In the genomic region with DNA sequence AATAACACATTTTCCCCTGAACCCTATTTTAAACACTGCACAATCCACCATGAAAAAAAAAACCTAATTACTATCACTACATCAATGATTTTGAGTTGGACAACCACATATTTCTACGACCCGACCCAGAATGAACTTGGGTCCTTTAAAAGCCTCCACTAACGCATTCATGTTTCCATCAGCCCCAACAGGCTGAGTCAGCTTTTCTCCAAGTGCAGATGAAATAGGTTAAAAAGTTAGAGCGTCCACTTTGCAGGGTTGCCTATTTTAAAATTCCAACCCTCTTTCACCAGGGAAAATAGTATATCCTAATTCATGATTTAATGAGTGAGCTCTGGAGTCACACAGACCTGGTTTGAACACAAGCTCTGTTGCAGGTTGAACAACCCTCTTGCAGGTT, we compare ENCODE assay signal across 33 cellular contexts.
DNase-seq lines count a peak whose midpoint lies in the region; ATAC-seq, FAIRE-seq and TF ChIP-seq lines count a peak whose summit lies in the region.
"Had no signal": no experiment of that assay in that cellular context is flagged by ENCODE, and none has a peak within 500 bp of the region (broad histone marks: within the 10 kb centered on the region; RNA-seq: fewer than 3 reads in every experiment).

No MANE protein-coding gene starts in this region.

- H3K18ac ChIP-seq in IMR-90 (ENCODE audit: low read depth, low read length) (no peak overlapping the region), H1 (ENCODE audit: extremely low read depth, low read length) (no peak overlapping the region)

- intact Hi-C loops in HepG2 (cut with micrococcal nuclease; ENCODE audit: unreplicated experiment) (no loop called here), right lobe of liver (cut with DNase I) (no loop called here), IMR-90 (cut with micrococcal nuclease) (no loop called here), Right ventricle myocardium superior (cut with DNase I) (no loop called here)

- in situ Hi-C loops in HepG2 (cut with HindIII; ENCODE audit: extremely low pct_ligation_motif_present, low pct_unique_long_range_greater_than_20kb), result no loop called here
- in situ Hi-C loops in IMR-90 (cut with MboI; ENCODE audit: low sequenced_read_pairs), result no loop called here

- TF ChIP-seq CTCF in HepG2 (CRISPR knock-in tag; IDR thresholded peaks at IDR 0.05), result no peak
- no peak for TF ChIP-seq CTCF in right lobe of liver (IDR thresholded peaks at IDR 0.05)
- TF ChIP-seq CTCF in IMR-90 (conservative IDR thresholded peaks at IDR 0.05; ENCODE audit: low read depth, low read length), result no peak
- no peak for TF ChIP-seq CTCF in H1 (IDR thresholded peaks at IDR 0.05; ENCODE audit: control extremely low read depth in 1 of 3, insufficient read depth in 1 of 3, low read depth in 1 of 3, low read length in 3 of 3)

- WGBS in HepG2 (ENCODE audit: low lambda C conversion rate), result 3% methylated on average over 4 of the region's 4 CpGs
- WGBS in right lobe of liver (ENCODE audit: insufficient coverage, low coverage, low lambda C conversion rate, missing lambda C conversion rate), result 71% methylated on average over 4 of the region's 4 CpGs
- WGBS in IMR-90 (ENCODE audit: extremely low coverage in 2 of 2, insufficient read length in 1 of 2), 2 experiments, result no CpG with 5 or more reads among the region's 4 CpGs
- 97% methylated on average over 4 of the region's 4 CpGs; no CpG with 5 or more reads in 1 of the 2 experiments for WGBS in H1 (ENCODE audit: extremely low coverage in 1 of 2, insufficient coverage in 1 of 2, insufficient read length in 1 of 2, insufficient replicate concordance in 2 of 2, low coverage in 1 of 2, low lambda C conversion rate in 2 of 2, missing lambda C conversion rate in 1 of 2), 2 experiments

- H3K14ac ChIP-seq in IMR-90 (replicated peaks; ENCODE audit: low read depth, low read length) (no peak overlapping the region), H1 (ENCODE audit: insufficient read length) (no peak overlapping the region)

- no peak overlapping the region for H2AK9ac ChIP-seq in IMR-90 (replicated peaks; ENCODE audit: low read depth, low read length, poor library complexity)

- no peaks in the 10 kb centered on the region for H3K23me2 ChIP-seq in H1 (ENCODE audit: low read depth, low read length)

- H2BK15ac ChIP-seq in IMR-90 (ENCODE audit: low read depth, low read length), result no peak overlapping the region
- no peak overlapping the region for H2BK15ac ChIP-seq in H1 (ENCODE audit: low read length)

- H2BK120ac ChIP-seq in IMR-90 (ENCODE audit: low read depth, low read length) (no peak overlapping the region), H1 (replicated peaks; ENCODE audit: low read depth, low read length) (no peak overlapping the region)

- CTCF ChIA-PET in HepG2 (lab: Yijun Ruan, JAX; ENCODE audit: low intra/inter-chr PET ratio, low total read pairs), result no interaction called here
- CTCF ChIA-PET in IMR-90 (lab: Yijun Ruan, JAX), result no interaction called here
- CTCF ChIA-PET in H1 (lab: Charles Lee; ENCODE audit: partially characterized antibody), result interaction anchor here (1.0 kb wide), 1 partner anchor 870 kb away, joined by 3 read pairs; no protein-coding TSS in a partner anchor

- POLR2A ChIA-PET in HepG2 (lab: Yijun Ruan, JAX) (no interaction called here), IMR-90 (lab: Charles Lee; ENCODE audit: unreplicated experiment) (no interaction called here), H1 (lab: Charles Lee; ENCODE audit: partially characterized antibody) (no interaction called here)

- FAIRE-seq in HepG2 (lab: Jason Lieb, UNC) (no peak), H1 (lab: Jason Lieb, UNC) (no peak)
- FAIRE-seq: A204.1, A549, D721Med had no signal

- no peak overlapping the region for H2BK12ac ChIP-seq in H1 (ENCODE audit: low read depth, low read length)

- H2AK5ac ChIP-seq in IMR-90 (ENCODE audit: low read depth, low read length) (no peak overlapping the region), H1 (ENCODE audit: low read depth, low read length) (no peak overlapping the region)

- H3K27ac ChIP-seq in HepG2 (ENCODE audit: extremely low read length, insufficient read depth, low read length) (no peak overlapping the region), right lobe of liver (no peak overlapping the region), IMR-90 (ENCODE audit: insufficient read depth, low read length) (no peak overlapping the region), H1 (ENCODE audit: low read depth, low read length) (no peak overlapping the region)
- H3K27ac ChIP-seq: 22Rv1; A549; BLaER1; BLaER1 treated with 17β-estradiol and CSF1 and Interleukin-3, amounts not matched to agents 10 nM and 100 nM; C4-2B had no signal

- no peak for TF ChIP-seq POLR2A in HepG2 (IDR thresholded peaks at IDR 0.05; ENCODE audit: insufficient read depth in 1 of 2, low read depth in 2 of 2, low read length in 2 of 2)
- TF ChIP-seq POLR2A in right lobe of liver (IDR thresholded peaks at IDR 0.05), result no peak
- no peak for TF ChIP-seq POLR2A in IMR-90 (IDR thresholded peaks at IDR 0.05; ENCODE audit: low read depth, low read length)
- no peak for TF ChIP-seq POLR2A in H1 (IDR thresholded peaks at IDR 0.05; ENCODE audit: control extremely low read depth in 1 of 2, low read depth in 2 of 2, low read length in 2 of 2)

- H4K91ac ChIP-seq in IMR-90 (ENCODE audit: insufficient read depth, low read depth, low read length) (no peak overlapping the region), H1 (replicated peaks; ENCODE audit: insufficient read length, low read length) (no peak overlapping the region)

- no peak overlapping the region for H3K23ac ChIP-seq in IMR-90 (ENCODE audit: low read depth, low read length)
- H3K23ac ChIP-seq in H1 (ENCODE audit: insufficient read length), result no peak overlapping the region

- H3K79me2 ChIP-seq in HepG2 (ENCODE audit: insufficient read depth, low read length) (no peaks in the 10 kb centered on the region), H1 (ENCODE audit: control insufficient read depth in 1 of 2, insufficient read depth in 2 of 2, low read length in 2 of 2) (no peaks in the 10 kb centered on the region)

- H3K9me3 ChIP-seq in HepG2 (ENCODE audit: low read length) (peaks cover 94% of the 10 kb centered on the region), right lobe of liver (no peaks in the 10 kb centered on the region), IMR-90 (ENCODE audit: control insufficient read depth, insufficient read depth, low read length) (peaks cover 5% of the 10 kb centered on the region), H1 (ENCODE audit: insufficient read depth in 2 of 2, low read depth in 1 of 2, low read length in 1 of 2) (0 out of 4 replicates have a peak, but pooled peaks cover 0 to 3% of the 10 kb centered on the region in 2 experiments)
- H3K9me3 ChIP-seq: BE2C had no signal

- H3K4me1 ChIP-seq in HepG2 (ENCODE audit: insufficient read depth, low read length), result no peaks in the 10 kb centered on the region
- no peaks in the 10 kb centered on the region for H3K4me1 ChIP-seq in right lobe of liver
- H3K4me1 ChIP-seq in IMR-90 (ENCODE audit: control insufficient read depth, insufficient read depth, low read length), result no peaks in the 10 kb centered on the region
- H3K4me1 ChIP-seq in H1 (replicated peaks in 1 of 4; ENCODE audit: control insufficient read depth in 3 of 4, insufficient read depth in 4 of 4, low read length in 3 of 4), result no peaks in the 10 kb centered on the region; a peak in 1 of 7 replicates
- H3K4me1 ChIP-seq: A549, BE2C, BLaER1, Caco-2 had no signal

- H3K9me1 ChIP-seq in IMR-90 (ENCODE audit: insufficient read depth, low read length), result no peaks in the 10 kb centered on the region

- H3K9ac ChIP-seq in HepG2 (ENCODE audit: insufficient read depth, low read depth, low read length) (no peak overlapping the region), IMR-90 (ENCODE audit: low read depth, low read length) (no peak overlapping the region), H1 (replicated peaks in 1 of 4; ENCODE audit: extremely low read depth in 1 of 4, low read depth in 3 of 4, low read length in 3 of 4) (no peak overlapping the region)
- H3K9ac ChIP-seq: BLaER1; BLaER1 treated with 17β-estradiol and CSF1 and Interleukin-3, amounts not matched to agents 10 nM and 100 nM had no signal

- ATAC-seq in HepG2 (no peak), right lobe of liver (no peak), IMR-90 (ENCODE audit: low read depth) (no peak), Right ventricle myocardium superior (ENCODE audit: poor library complexity) (no peak), GM21526 (IDR thresholded peaks at IDR 0.05; ENCODE audit: low FRiP score, unreplicated experiment) (no peak)
- ATAC-seq: A549; CD8-positive, alpha-beta T cell had no signal

- no peaks in the 10 kb centered on the region for H3K36me3 ChIP-seq in HepG2 (replicated peaks in 1 of 2; ENCODE audit: control insufficient read depth in 1 of 2, insufficient read depth in 2 of 2, low read length in 2 of 2)
- no peaks in the 10 kb centered on the region for H3K36me3 ChIP-seq in right lobe of liver
- no peaks in the 10 kb centered on the region for H3K36me3 ChIP-seq in IMR-90 (ENCODE audit: control insufficient read depth, insufficient read depth, low read length)
- no peaks in the 10 kb centered on the region for H3K36me3 ChIP-seq in H1 (ENCODE audit: control insufficient read depth in 2 of 4, insufficient read depth in 4 of 4, low read length in 3 of 4)
- H3K36me3 ChIP-seq: BE2C; BLaER1; BLaER1 treated with 17β-estradiol and CSF1 and Interleukin-3, amounts not matched to agents 10 nM and 100 nM had no signal

- H3K56ac ChIP-seq in IMR-90 (ENCODE audit: extremely low read depth, insufficient read depth, low read length), result no peak overlapping the region
- no peak overlapping the region for H3K56ac ChIP-seq in H1 (replicated peaks; ENCODE audit: insufficient read length, low read depth, low read length)

- H3K79me1 ChIP-seq in IMR-90 (ENCODE audit: low read depth in 1 of 2, low read length in 2 of 2) (no peaks in the 10 kb centered on the region), H1 (ENCODE audit: low read depth, low read length) (no peaks in the 10 kb centered on the region)

- H4K8ac ChIP-seq in IMR-90 (ENCODE audit: low read depth in 2 of 2, low read length in 2 of 2), result no peak overlapping the region
- H4K8ac ChIP-seq in H1 (ENCODE audit: extremely low read depth, insufficient read depth, low read length), result no peak overlapping the region

- TF ChIP-seq EP300 in HepG2 (IDR thresholded peaks at IDR 0.05; ENCODE audit: low read depth in 2 of 2, low read length in 2 of 2), result no peak
- TF ChIP-seq EP300 in HepG2 (CRISPR knock-in tag; IDR thresholded peaks at IDR 0.05; ENCODE audit: borderline replicate concordance), result no peak
- no peak for TF ChIP-seq EP300 in H1 (IDR thresholded peaks at IDR 0.05; ENCODE audit: borderline replicate concordance in 1 of 2, low read depth in 2 of 2, low read length in 2 of 2)

- H3K4me2 ChIP-seq in HepG2 (ENCODE audit: low read depth, low read length) (no peak overlapping the region), IMR-90 (ENCODE audit: low read depth, low read length) (no peak overlapping the region), H1 (ENCODE audit: insufficient read depth in 1 of 2, low read depth in 2 of 2, low read length in 2 of 2) (no peak overlapping the region)
- H3K4me2 ChIP-seq: A549, BLaER1 had no signal

- DNase-seq in HepG2 (ENCODE audit: low spot score) (no peak), right lobe of liver (no peak), IMR-90 (no peak), H1 (ENCODE audit: low read depth in 1 of 2, low spot score in 2 of 2) (no peak), Right ventricle myocardium superior (no peak)
- DNase-seq: 8988T; ACHN; AML-193; BE2C; C1 segment of cervical spinal cord; Caco-2; Calu3; CD4-positive, alpha-beta memory T cell; CD4-positive, alpha-beta T cell; CD4-positive, CD25-positive, alpha-beta regulatory T cell; CD8-positive, alpha-beta memory T cell; CD8-positive, alpha-beta T cell; COR-L47; DMS 273 treated with DMSO at 0.1 percent for 48 hours; DMS153; DMS53; DMS79; DMS79 treated with DMSO at 0.1 percent for 48 hours; DND-41; EL had no signal

- H3K4me3 ChIP-seq in HepG2 (replicated peaks in 1 of 3; ENCODE audit: insufficient read depth in 1 of 3, low read depth in 2 of 3, low read length in 3 of 3), result no peak overlapping the region
- no peak overlapping the region for H3K4me3 ChIP-seq in right lobe of liver
- no peak overlapping the region for H3K4me3 ChIP-seq in IMR-90 (ENCODE audit: insufficient read depth, low read depth, low read length)
- H3K4me3 ChIP-seq in H1 (ENCODE audit: extremely low read depth in 1 of 4, insufficient read depth in 2 of 4, low read depth in 3 of 4, low read length in 4 of 4), result no peak overlapping the region
- H3K4me3 ChIP-seq: A549; BLaER1; BLaER1 treated with 17β-estradiol and CSF1 and Interleukin-3, amounts not matched to agents 10 nM and 100 nM had no signal

- no peak overlapping the region for H2AFZ ChIP-seq in HepG2 (ENCODE audit: low read length)
- no peak overlapping the region for H2AFZ ChIP-seq in IMR-90 (replicated peaks; ENCODE audit: low read length, poor library complexity)
- H2AFZ ChIP-seq in H1 (ENCODE audit: low read length), result no peak overlapping the region

- H4K20me1 ChIP-seq in HepG2 (ENCODE audit: insufficient read depth, low read length), result no peaks in the 10 kb centered on the region
- no peaks in the 10 kb centered on the region for H4K20me1 ChIP-seq in IMR-90 (ENCODE audit: insufficient read depth, low read length)
- no peaks in the 10 kb centered on the region for H4K20me1 ChIP-seq in H1 (replicated peaks in 1 of 2; ENCODE audit: control insufficient read depth in 1 of 2, insufficient read depth in 2 of 2, low read length in 2 of 2)
- H4K20me1 ChIP-seq: BLaER1; BLaER1 treated with 17β-estradiol and CSF1 and Interleukin-3, amounts not matched to agents 10 nM and 100 nM had no signal

- H3K4ac ChIP-seq in IMR-90 (ENCODE audit: low read depth, low read length), result no peak overlapping the region
- no peak overlapping the region for H3K4ac ChIP-seq in H1 (replicated peaks; ENCODE audit: insufficient read length, low read depth, low read length)

- H4K5ac ChIP-seq in IMR-90 (ENCODE audit: low read depth, low read length) (no peak overlapping the region), H1 (ENCODE audit: insufficient read length, low read depth, low read length) (no peak overlapping the region)

- H3K27me3 ChIP-seq in HepG2 (ENCODE audit: control insufficient read depth in 1 of 2, insufficient read depth in 2 of 2, low read length in 2 of 2) (no peaks in the 10 kb centered on the region), right lobe of liver (no peaks in the 10 kb centered on the region), IMR-90 (ENCODE audit: control insufficient read depth, insufficient read depth, low read length) (no peaks in the 10 kb centered on the region), H1 (replicated peaks in 1 of 4; ENCODE audit: control insufficient read depth in 3 of 4, extremely low read depth in 1 of 4, insufficient read depth in 3 of 4, low read length in 3 of 4) (no peaks in the 10 kb centered on the region)
- H3K27me3 ChIP-seq: BE2C; BLaER1; BLaER1 treated with 17β-estradiol and CSF1 and Interleukin-3, amounts not matched to agents 10 nM and 100 nM had no signal

- no peak overlapping the region for H2BK20ac ChIP-seq in IMR-90 (ENCODE audit: low read depth, low read length)
- H2BK20ac ChIP-seq in H1 (ENCODE audit: low read length), result no peak overlapping the region

- TF ChIP-seq RAD21 in HepG2 (CRISPR knock-in tag; IDR thresholded peaks at IDR 0.05) (no peak), IMR-90 (IDR thresholded peaks at IDR 0.05; ENCODE audit: low read length) (no peak), H1 (IDR thresholded peaks at IDR 0.05 in 1 of 2, conservative IDR thresholded peaks at IDR 0.05 in 1 of 2; ENCODE audit: low read depth in 2 of 2, low read length in 2 of 2) (no peak)

- dilution Hi-C loops in IMR-90 (cut with HindIII; ENCODE audit: low sequenced_read_pairs, unreplicated experiment), result no loop called here

- no TSS peak for BruUV-seq in HepG2 (replicated peaks; lab: Mats Ljungman, UMichigan)
- BruUV-seq in IMR-90 (replicated peaks; lab: Mats Ljungman, UMichigan), result no TSS peak

- H2BK5ac ChIP-seq in IMR-90 (ENCODE audit: low read depth, low read length, poor library complexity, severe bottlenecking) (no peak overlapping the region), H1 (ENCODE audit: low read depth, low read length) (no peak overlapping the region)
